ENCODE assay signal across 13 cellular contexts in the genomic region with DNA sequence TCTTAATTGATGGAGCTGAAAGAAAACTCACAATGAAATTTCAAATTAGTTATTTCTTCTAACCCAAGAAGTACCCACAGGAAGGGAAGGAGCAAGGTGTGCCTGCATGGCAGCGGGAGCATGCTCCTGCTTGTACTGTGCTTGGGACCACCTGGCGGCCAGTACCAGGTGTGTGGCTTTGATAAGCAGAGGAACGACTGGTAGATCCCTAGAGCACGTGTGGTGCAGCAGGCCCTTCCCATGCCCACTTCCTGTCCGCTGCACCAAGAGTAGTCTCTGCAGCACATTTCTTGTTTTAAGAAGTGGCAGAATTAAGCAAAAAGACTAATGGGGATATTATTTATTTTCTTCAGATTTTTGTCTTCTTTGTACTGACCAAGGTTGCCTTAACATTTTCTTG.
DNase-seq lines count a peak whose midpoint lies in the region; ATAC-seq and TF ChIP-seq lines count a peak whose summit lies in the region.
"Had no signal": no experiment of that assay in that cellular context is flagged by ENCODE, and none has a peak within 500 bp of the region (broad histone marks: within the 10 kb centered on the region; RNA-seq: fewer than 3 reads in every experiment).

No MANE protein-coding gene starts in this region.

- no peak overlapping the region for H3K27ac Mint-ChIP-seq in T-helper 2 cell treated with Interferon-gamma antibody and Interleukin-4, amounts not matched to agents 5 μg/mL and 100 μg/mL, for 36 hours

- peaks cover 3% of the 10 kb centered on the region; the same call in 1 of the 2 replicates for H4K20me1 ChIP-seq in IMR-90 (ENCODE audit: insufficient read depth, low read length)

- H3K14ac ChIP-seq in IMR-90 (replicated peaks; ENCODE audit: low read depth, low read length), result peak overlapping the region; percentile 44; the same call in 1 of the 2 replicates

- H3K36me3 ChIP-seq in IMR-90 (ENCODE audit: control insufficient read depth, insufficient read depth, low read length) (no peaks in the 10 kb centered on the region), gastrocnemius medialis (no peaks in the 10 kb centered on the region), WERI-Rb-1 (peaks cover 3% of the 10 kb centered on the region; the same call in 1 of the 2 replicates), ascending aorta (peaks cover 3 to 6% of the 10 kb centered on the region in 2 donors)

- no peaks in the 10 kb centered on the region for H3K27me3 Mint-ChIP-seq in T-helper 2 cell treated with Interferon-gamma antibody and Interleukin-4, amounts not matched to agents 5 μg/mL and 100 μg/mL, for 36 hours (ENCODE audit: low read depth)
- H3K27me3 Mint-ChIP-seq: effector memory CD8-positive, alpha-beta T cell had no signal

- H3K4me3 ChIP-seq in IMR-90 (ENCODE audit: insufficient read depth, low read depth, low read length) (no peak overlapping the region), epithelial cell of esophagus (ENCODE audit: low read length) (no peak overlapping the region), gastrocnemius medialis (no peak overlapping the region), WERI-Rb-1 (ENCODE audit: low read depth, low read length) (no peak overlapping the region), ascending aorta (no peak overlapping the region)
- H3K4me3 ChIP-seq: suprapubic skin had no signal

- WGBS in IMR-90 (ENCODE audit: extremely low coverage in 2 of 2, insufficient read length in 1 of 2), 2 experiments, result 93% methylated on average over 2 of the region's 5 CpGs; no CpG with 5 or more reads in 1 of the 2 experiments

- no peak overlapping the region for H3K56ac ChIP-seq in IMR-90 (ENCODE audit: extremely low read depth, insufficient read depth, low read length)

- POLR2A ChIA-PET in IMR-90 (lab: Charles Lee; ENCODE audit: unreplicated experiment) (no interaction called here), RWPE1 (lab: Yijun Ruan, JAX; ENCODE audit: low non-redundant PET) (no interaction called here)

- H3K36me3 Mint-ChIP-seq in T-helper 2 cell treated with Interferon-gamma antibody and Interleukin-4, amounts not matched to agents 5 μg/mL and 100 μg/mL, for 36 hours (ENCODE audit: low read depth), result peaks cover 13% of the 10 kb centered on the region

- H3K4me3 Mint-ChIP-seq in T-helper 2 cell treated with Interferon-gamma antibody and Interleukin-4, amounts not matched to agents 5 μg/mL and 100 μg/mL, for 36 hours, result no peak overlapping the region
- H3K4me3 Mint-ChIP-seq: effector memory CD8-positive, alpha-beta T cell had no signal

- H3K27ac ChIP-seq in IMR-90 (ENCODE audit: insufficient read depth, low read length) (no peak overlapping the region), RWPE1 (peak overlapping the region; percentile 61), gastrocnemius medialis (peak overlapping the region in 3 of 4 donors; percentile 7 to 65 (median 49)), WERI-Rb-1 (no peak overlapping the region), ascending aorta (no peak overlapping the region)

- H3K27me3 ChIP-seq in IMR-90 (ENCODE audit: control insufficient read depth, insufficient read depth, low read length), result no peaks in the 10 kb centered on the region
- H3K27me3 ChIP-seq in gastrocnemius medialis, result no peaks in the 10 kb centered on the region
- H3K27me3 ChIP-seq in WERI-Rb-1 (ENCODE audit: insufficient read depth, low read depth, severe bottlenecking), result no peaks in the 10 kb centered on the region
- H3K27me3 ChIP-seq in ascending aorta, result no peaks in the 10 kb centered on the region
- H3K27me3 ChIP-seq: suprapubic skin had no signal

- peaks cover 32% of the 10 kb centered on the region for H3K4me1 Mint-ChIP-seq in T-helper 2 cell treated with Interferon-gamma antibody and Interleukin-4, amounts not matched to agents 5 μg/mL and 100 μg/mL, for 36 hours (ENCODE audit: low read depth)

- no peak overlapping the region; the same call in 1 of the 2 replicates for H3K18ac ChIP-seq in IMR-90 (ENCODE audit: low read depth, low read length)

- CTCF ChIA-PET in IMR-90 (lab: Yijun Ruan, JAX), result no interaction called here
- CTCF ChIA-PET in RWPE1 (lab: Yijun Ruan, JAX), result interaction anchor here (1.1 kb wide), 1 partner anchor 109 kb away, joined by 4 read pairs; no protein-coding TSS in a partner anchor

- H3K4ac ChIP-seq in IMR-90 (ENCODE audit: low read depth, low read length), result peak overlapping the region; percentile 10; the same call in 1 of the 2 replicates

- peak overlapping the region; percentile 24 for H4K5ac ChIP-seq in IMR-90 (ENCODE audit: low read depth, low read length)

- DNase-seq in IMR-90, result no peak
- DNase-seq in RWPE1 (ENCODE audit: low spot score), result peak; percentile 38
- DNase-seq in epithelial cell of esophagus (ENCODE audit: low read depth), result peak; percentile 73
- no peak for DNase-seq in gastrocnemius medialis
- no peak for DNase-seq in T-helper 2 cell treated with Interferon-gamma antibody and Interleukin-4, amounts not matched to agents 5 μg/mL and 100 μg/mL, for 36 hours (ENCODE audit: low spot score)
- no peak for DNase-seq in WERI-Rb-1
- DNase-seq in ascending aorta (ENCODE audit: low spot score in 2 of 2), result no peak
- DNase-seq: effector memory CD8-positive, alpha-beta T cell; GOT3; NCI-H187; right cardiac atrium had no signal

- peak overlapping the region; percentile 15 for H2BK5ac ChIP-seq in IMR-90 (ENCODE audit: low read depth, low read length, poor library complexity, severe bottlenecking)

- no TSS peak for BruUV-seq in IMR-90 (replicated peaks; lab: Mats Ljungman, UMichigan)

- H3K4me2 ChIP-seq in IMR-90 (ENCODE audit: low read depth, low read length), result no peak overlapping the region

- H2BK20ac ChIP-seq in IMR-90 (ENCODE audit: low read depth, low read length), result no peak overlapping the region

- H3K9me3 ChIP-seq in IMR-90 (ENCODE audit: control insufficient read depth, insufficient read depth, low read length), result no peaks in the 10 kb centered on the region
- no peaks in the 10 kb centered on the region for H3K9me3 ChIP-seq in gastrocnemius medialis
- no peaks in the 10 kb centered on the region for H3K9me3 ChIP-seq in WERI-Rb-1 (ENCODE audit: severe bottlenecking)
- no peaks in the 10 kb centered on the region for H3K9me3 ChIP-seq in ascending aorta
- H3K9me3 ChIP-seq: suprapubic skin had no signal

- no peak overlapping the region for H2AK9ac ChIP-seq in IMR-90 (replicated peaks; ENCODE audit: low read depth, low read length, poor library complexity)

- dilution Hi-C loops in IMR-90 (cut with HindIII; ENCODE audit: low sequenced_read_pairs, unreplicated experiment), result no loop called here

- H2BK120ac ChIP-seq in IMR-90 (ENCODE audit: low read depth, low read length), result no peak overlapping the region

- H3K4me1 ChIP-seq in IMR-90 (ENCODE audit: control insufficient read depth, insufficient read depth, low read length), result peaks cover 6% of the 10 kb centered on the region
- H3K4me1 ChIP-seq in gastrocnemius medialis, result peaks cover 9 to 46% of the 10 kb centered on the region in 2 donors
- peaks cover 0 to 3% of the 10 kb centered on the region in 2 donors for H3K4me1 ChIP-seq in ascending aorta

- ATAC-seq in IMR-90 (ENCODE audit: low read depth) (no peak), gastrocnemius medialis (no peak), HG02678 (IDR thresholded peaks at IDR 0.05; ENCODE audit: unreplicated experiment) (no peak)
- ATAC-seq: effector memory CD8-positive, alpha-beta T cell; right cardiac atrium had no signal

- H4K8ac ChIP-seq in IMR-90 (ENCODE audit: low read depth in 2 of 2, low read length in 2 of 2), result peak overlapping the region in 1 of 2 experiments; percentile 22; a peak in 1 of 4 replicates

- intact Hi-C loops in IMR-90 (cut with micrococcal nuclease), result no loop called here
- intact Hi-C loops in gastrocnemius medialis (cut with DNase I; ENCODE audit: low total_unique reads), result no loop called here
- intact Hi-C loops in ascending aorta (cut with DNase I), result no loop called here

- in situ Hi-C loops in IMR-90 (cut with MboI; ENCODE audit: low sequenced_read_pairs) (no loop called here), gastrocnemius medialis (cut with MboI; ENCODE audit: low sequenced_read_pairs in 4 of 4) (loop anchor here in 1 of 4 donors (5.0 kb wide), 1 partner anchor 139 kb away; a partner anchor contains a TSS)

- no peak for TF ChIP-seq CTCF in IMR-90 (conservative IDR thresholded peaks at IDR 0.05; ENCODE audit: low read depth, low read length)
- TF ChIP-seq CTCF in RWPE1 (conservative IDR thresholded peaks at IDR 0.05; ENCODE audit: low read depth), result no peak
- peak; percentile 37 for TF ChIP-seq CTCF in epithelial cell of esophagus (IDR thresholded peaks at IDR 0.05; ENCODE audit: insufficient read depth, low read depth, low read length, missing control alignments)
- no peak for TF ChIP-seq CTCF in gastrocnemius medialis (IDR thresholded peaks at IDR 0.05 in 4 of 5, conservative IDR thresholded peaks at IDR 0.05 in 1 of 5)
- TF ChIP-seq CTCF in WERI-Rb-1 (IDR thresholded peaks at IDR 0.05; ENCODE audit: low read depth, low read length), result no peak
- no peak for TF ChIP-seq CTCF in ascending aorta (IDR thresholded peaks at IDR 0.05)

- no peak overlapping the region for H2AFZ ChIP-seq in IMR-90 (replicated peaks; ENCODE audit: low read length, poor library complexity)

- no peak overlapping the region for H3K9ac ChIP-seq in IMR-90 (ENCODE audit: low read depth, low read length)

- no peak for TF ChIP-seq POLR2A in IMR-90 (IDR thresholded peaks at IDR 0.05; ENCODE audit: low read depth, low read length)
- no peak for TF ChIP-seq POLR2A in gastrocnemius medialis (IDR thresholded peaks at IDR 0.05)

- H3K23ac ChIP-seq in IMR-90 (ENCODE audit: low read depth, low read length), result no peak overlapping the region

- 0 out of 2 replicates have a peak overlapping the region, but pooled peaks have one; percentile 2 for H4K91ac ChIP-seq in IMR-90 (ENCODE audit: insufficient read depth, low read depth, low read length)

- H3K9me1 ChIP-seq in IMR-90 (ENCODE audit: insufficient read depth, low read length), result peaks cover 8% of the 10 kb centered on the region

- H3K9me3 Mint-ChIP-seq in T-helper 2 cell treated with Interferon-gamma antibody and Interleukin-4, amounts not matched to agents 5 μg/mL and 100 μg/mL, for 36 hours, result no peaks in the 10 kb centered on the region
- H3K9me3 Mint-ChIP-seq: effector memory CD8-positive, alpha-beta T cell had no signal

- peaks cover 20 to 40% of the 10 kb centered on the region in 2 experiments; a peak in 3 of 4 replicates for H3K79me1 ChIP-seq in IMR-90 (ENCODE audit: low read depth in 1 of 2, low read length in 2 of 2)

- H2AK5ac ChIP-seq in IMR-90 (ENCODE audit: low read depth, low read length), result peak overlapping the region; percentile 9; the same call in 1 of the 2 replicates

- no peak for TF ChIP-seq RAD21 in IMR-90 (IDR thresholded peaks at IDR 0.05; ENCODE audit: low read length)

- no peak overlapping the region for H2BK15ac ChIP-seq in IMR-90 (ENCODE audit: low read depth, low read length)

TF ChIP-seq in IMR-90, 13 proteins besides CTCF, POLR2A, EP300 and RAD21 (continues in another document):
- TF ChIP-seq RCOR1 (IDR thresholded peaks at IDR 0.05; ENCODE audit: insufficient replicate concordance, low read length), result no peak
- TF ChIP-seq NFE2L2 (IDR thresholded peaks at IDR 0.05; ENCODE audit: low read depth, low read length), result no peak
- TF ChIP-seq CHD1 (IDR thresholded peaks at IDR 0.05; ENCODE audit: low read depth, low read length), result no peak

Comparison
In these comparisons a context has a peak if more than half of its experiments do, and no peak if none do; other contexts are left out.
1. DNase-seq: peak in RWPE1 (single experiment) and epithelial cell of esophagus (single experiment); none in IMR-90 (single experiment), gastrocnemius medialis (0 of 2), T-helper 2 cell treated with Interferon-gamma antibody and Interleukin-4, amounts not matched to agents 5 μg/mL and 100 μg/mL, for 36 hours (single experiment), WERI-Rb-1 (single experiment) and ascending aorta (0 of 2).
2. H3K27ac ChIP-seq: peak in RWPE1 (single experiment) and gastrocnemius medialis (3 of 4); none in IMR-90 (single experiment), WERI-Rb-1 (single experiment) and ascending aorta (0 of 2).